10 cellular contexts compared by ENCODE assay signal in genomic region chr2:218982312-218983262, GRCh38. TPM values are rescaled to one million over a fixed set of nuclear protein-coding genes. Genes with fewer than 3 reads are reported as not detected.
A peak's percentile ranks its signal among the peaks of the same experiment; 100 is the strongest.
DNase-seq lines count a peak whose midpoint lies in the region; ATAC-seq and TF ChIP-seq lines count a peak whose summit lies in the region.
"Had no signal": no experiment of that assay in that cellular context is flagged by ENCODE, and none has a peak within 500 bp of the region (broad histone marks: within the 10 kb centered on the region; RNA-seq: fewer than 3 reads in every experiment).

No MANE protein-coding gene starts in this region.

- H3K36me3 ChIP-seq in GM23338 (ENCODE audit: insufficient read depth) = no peaks in the 10 kb centered on the region
- H3K36me3 ChIP-seq in prostate gland = no peaks in the 10 kb centered on the region
- no peaks in the 10 kb centered on the region for H3K36me3 ChIP-seq in body of pancreas (replicated peaks in 1 of 2; ENCODE audit: insufficient read depth in 1 of 2, low read depth in 2 of 2)

- ATAC-seq in GM23338 = no peak
- no peak for ATAC-seq in effector memory CD8-positive, alpha-beta T cell (replicated peaks)
- no peak for ATAC-seq in body of pancreas

- peak overlapping the region; percentile 81; the same call in 1 of the 2 replicates for H2AFZ ChIP-seq in GM23338

- peaks cover 3% of the 10 kb centered on the region; the same call in 1 of the 3 replicates for H3K9me3 Mint-ChIP-seq in GM23338
- H3K9me3 Mint-ChIP-seq in effector memory CD8-positive, alpha-beta T cell = no peaks in the 10 kb centered on the region

- intact Hi-C loops in prostate gland (cut with DNase I) (no loop called here), body of pancreas (cut with DNase I) (no loop called here)

- in situ Hi-C loops in KBM-7 (cut with MboI; ENCODE audit: low pct_unique_long_range_greater_than_20kb, low sequenced_read_pairs) = no loop called here

- no peak overlapping the region for H3K27ac Mint-ChIP-seq in GM23338
- no peak overlapping the region for H3K27ac Mint-ChIP-seq in effector memory CD8-positive, alpha-beta T cell

- H3K4me3 Mint-ChIP-seq in GM23338 = peak overlapping the region; percentile 54
- peak overlapping the region; percentile 63 to 77 for H3K4me3 Mint-ChIP-seq in effector memory CD8-positive, alpha-beta T cell

- H3K4me1 Mint-ChIP-seq in GM23338 = peaks cover 17% of the 10 kb centered on the region
- peaks cover 24 to 28% of the 10 kb centered on the region in 2 donors for H3K4me1 Mint-ChIP-seq in effector memory CD8-positive, alpha-beta T cell (ENCODE audit: low read depth in 2 of 2)

- peak overlapping the region; percentile 75 for H3K4me2 ChIP-seq in GM23338

- H3K4me1 ChIP-seq in GM23338 (ENCODE audit: insufficient read depth) (peaks cover 33% of the 10 kb centered on the region; the same call in 1 of the 2 replicates), prostate gland (replicated peaks) (peaks cover 4% of the 10 kb centered on the region), body of pancreas (peaks cover 45% of the 10 kb centered on the region)

- H3K27ac ChIP-seq in GM23338 (ENCODE audit: low read depth) = no peak overlapping the region
- no peak overlapping the region for H3K27ac ChIP-seq in prostate gland
- no peak overlapping the region for H3K27ac ChIP-seq in body of pancreas
- H3K27ac ChIP-seq in RWPE1 = no peak overlapping the region

- H3K4me3 ChIP-seq in GM23338 (peak overlapping the region; percentile 46; the same call in 1 of the 2 replicates), prostate gland (peak overlapping the region; percentile 0 to 22), body of pancreas (no peak overlapping the region)

- peak; percentile 85 for DNase-seq in COLO668 (lab: John Stamatoyannopoulos, UW; ENCODE audit: unreplicated experiment)
- DNase-seq in GM23338 (ENCODE audit: low spot score) = peak; percentile 47
- DNase-seq in effector memory CD8-positive, alpha-beta T cell = no peak
- DNase-seq in prostate gland (ENCODE audit: low spot score) = no peak
- no peak for DNase-seq in body of pancreas
- DNase-seq in KBM-7 = no peak
- DNase-seq in RWPE1 (ENCODE audit: low spot score) = no peak
- DNase-seq in cerebellar nuclear complex (lab: John Stamatoyannopoulos, UW) = no peak
- DNase-seq: NCI-H2171 treated with DMSO at 0.1 percent for 48 hours; stimulated activated CD8-positive, alpha-beta memory T cell treated with anti-CD3 and anti-CD28 coated beads, Interleukin-4, amount 100 ng/mL, for 48 hours had no signal

- POLR2A ChIA-PET in RWPE1 (lab: Yijun Ruan, JAX; ENCODE audit: low non-redundant PET) = no interaction called here

- WGBS in prostate gland = 6% methylated on average over 45 of the region's 45 CpGs
- 8 to 19% methylated on average over 18 to 45 of the region's 45 CpGs for WGBS in body of pancreas, 2 donors

- CTCF ChIA-PET in RWPE1 (lab: Yijun Ruan, JAX) = interaction anchor here (0.5 to 3.2 kb wide), 10 partner anchors 12 to 888 kb away, joined by 3 to 21 read pairs (median 3); partner anchors contain the start of gene CDK5R2

- H3K27me3 Mint-ChIP-seq in GM23338 (ENCODE audit: insufficient read depth, low read depth, poor library complexity) = peaks cover 91% of the 10 kb centered on the region
- H3K27me3 Mint-ChIP-seq in effector memory CD8-positive, alpha-beta T cell = peaks cover 79 to 100% of the 10 kb centered on the region in 2 donors

- TF ChIP-seq POLR2A in prostate gland (IDR thresholded peaks at IDR 0.05) = no peak
- TF ChIP-seq POLR2A in body of pancreas (IDR thresholded peaks at IDR 0.05) = no peak

- H3F3A ChIP-seq in GM23338 (replicated peaks; ENCODE audit: low read depth) = 0 out of 2 replicates have a peak, but pooled peaks cover 4% of the 10 kb centered on the region

- TF ChIP-seq CTCF in GM23338 (conservative IDR thresholded peaks at IDR 0.05; ENCODE audit: low read depth in 2 of 2) = no peak
- TF ChIP-seq CTCF in prostate gland (IDR thresholded peaks at IDR 0.05) = no peak
- no peak for TF ChIP-seq CTCF in body of pancreas (IDR thresholded peaks at IDR 0.05)
- no peak for TF ChIP-seq CTCF in RWPE1 (conservative IDR thresholded peaks at IDR 0.05; ENCODE audit: low read depth)

- H4K20me1 ChIP-seq in GM23338 (replicated peaks; ENCODE audit: insufficient read depth) = peaks cover 18% of the 10 kb centered on the region

- H3K36me3 Mint-ChIP-seq in GM23338 (ENCODE audit: low read depth) = no peaks in the 10 kb centered on the region; the same call in 2 of the 3 replicates
- peaks cover 8% of the 10 kb centered on the region for H3K36me3 Mint-ChIP-seq in effector memory CD8-positive, alpha-beta T cell (ENCODE audit: insufficient read depth)

- no peaks in the 10 kb centered on the region for H3K9me2 ChIP-seq in GM23338 (ENCODE audit: insufficient read depth)

- no peaks in the 10 kb centered on the region for H3K9me3 ChIP-seq in prostate gland
- H3K9me3 ChIP-seq in body of pancreas = no peaks in the 10 kb centered on the region

- no peaks in the 10 kb centered on the region for H3K79me2 ChIP-seq in GM23338 (replicated peaks; ENCODE audit: insufficient read depth)

- H3K27me3 ChIP-seq in GM23338 (ENCODE audit: insufficient read depth) = peaks cover 98% of the 10 kb centered on the region
- peaks cover 17% of the 10 kb centered on the region for H3K27me3 ChIP-seq in prostate gland (replicated peaks; ENCODE audit: insufficient read depth)
- H3K27me3 ChIP-seq in body of pancreas = peaks cover 0 to 70% of the 10 kb centered on the region in 2 donors

TF ChIP-seq in GM23338, 12 proteins besides CTCF, POLR2A, EP300 and RAD21 (continues in another document):
- TF ChIP-seq STAT1 (IDR thresholded peaks at IDR 0.05; ENCODE audit: unreplicated experiment) = no peak
- TF ChIP-seq ZNF114 (CRISPR knock-in tag; IDR thresholded peaks at IDR 0.05) = no peak

RNA-seq across cellular contexts. Expression of gene FEV, which starts 2.4 kb away (rescaled TPM):
- total RNA-seq in GM23338 (2014; rRNA removed; shearing (Covaris generic)) = not detected in 2 replicates
- polyA plus RNA-seq in GM23338 (2016; fragmentation: Nextera tagmentation; extraction: Ambion mirVana) = not detected in 2 replicates
- 10 to 100 TPM in 1 of 2 donors, 1 to 10 TPM in 1; 1.8 to 25.9 TPM for total RNA-seq in prostate gland
- total RNA-seq in body of pancreas = not detected

RNA-seq across cellular contexts. Expression of gene CRYBA2, which starts 10.6 kb away (rescaled TPM):
- total RNA-seq in GM23338 (2014; rRNA removed; shearing (Covaris generic)) = not detected in 2 replicates
- not detected in 2 replicates for polyA plus RNA-seq in GM23338 (2016; fragmentation: Nextera tagmentation; extraction: Ambion mirVana)
- 1 to 10 TPM in 1 of 2 donors, not detected in 1; 3.0 TPM for total RNA-seq in prostate gland
- total RNA-seq in body of pancreas = 10 to 100 TPM; 23.1 to 26.4 TPM

RNA-seq across cellular contexts. Expression of gene CDK5R2, which starts 23.1 kb away (rescaled TPM):
- total RNA-seq in GM23338 (2014; rRNA removed; shearing (Covaris generic)) = 0.43 and 0.56 TPM in 2 replicates
- polyA plus RNA-seq in GM23338 (2016; fragmentation: Nextera tagmentation; extraction: Ambion mirVana) = 0.19 TPM in 1 of 2 replicates, not detected in the other
- total RNA-seq in prostate gland (not detected), body of pancreas (under 1 TPM in 1 of 2 donors, not detected in 1; 0.78 TPM)

RNA-seq across cellular contexts. Expression of gene CFAP65, which starts 58.7 kb away (rescaled TPM):
- total RNA-seq in GM23338 (2014; rRNA removed; shearing (Covaris generic)) = 0.23 and 0.38 TPM in 2 replicates
- polyA plus RNA-seq in GM23338 (2016; fragmentation: Nextera tagmentation; extraction: Ambion mirVana) = 0.37 and 0.74 TPM in 2 replicates
- total RNA-seq in prostate gland (1 to 10 TPM in 1 of 2 donors, not detected in 1; 4.4 TPM), body of pancreas (not detected)

Comparison
In these comparisons a context has a peak if more than half of its experiments do, and no peak if none do; other contexts are left out.
1. DNase-seq: peak in COLO668 (single experiment) and GM23338 (single experiment); none in effector memory CD8-positive, alpha-beta T cell (0 of 3), prostate gland (single experiment), body of pancreas (0 of 4), KBM-7 (single experiment), RWPE1 (single experiment) and cerebellar nuclear complex (0 of 2).
2. H3K4me3 ChIP-seq: peak in GM23338 (single experiment) and prostate gland (2 of 2); none in body of pancreas (0 of 2).
3. RNA of gene CRYBA2, which starts 10.6 kb away (total RNA-seq): 23.1 to 26.4 TPM in body of pancreas; 3.0 TPM in prostate gland and not detected in GM23338; every median in the first group is over 4 times any median in the second.